ENCODE assay signal across 8 cellular contexts in the genomic region with DNA sequence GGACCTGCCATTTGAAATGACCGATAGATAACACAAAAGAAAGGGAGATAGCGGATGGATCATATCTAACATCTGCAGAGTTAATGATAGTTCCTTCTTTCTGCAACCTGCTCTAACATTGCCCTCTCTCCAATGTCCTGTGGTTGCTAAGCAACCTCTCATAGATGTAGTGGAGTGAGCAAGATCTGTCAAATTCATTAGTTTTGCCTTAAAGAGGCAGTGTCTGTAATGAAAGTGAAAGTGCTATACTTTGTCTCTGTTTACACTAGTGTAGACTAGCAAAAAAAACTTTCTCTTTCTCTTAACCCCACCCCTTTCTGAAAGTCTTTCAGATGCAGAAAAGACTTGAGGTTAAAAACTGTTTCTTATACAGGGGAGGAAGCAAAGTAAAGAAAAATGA.
DNase-seq lines count a peak whose midpoint lies in the region; ATAC-seq and TF ChIP-seq lines count a peak whose summit lies in the region.

No MANE protein-coding gene starts in this region.

- no peaks in the 10 kb centered on the region for H3K36me3 ChIP-seq in muscle layer of duodenum (ENCODE audit: control insufficient read depth in 1 of 2, insufficient read depth in 2 of 2, low read length in 2 of 2)

- peaks cover 0 to 4% of the 10 kb centered on the region in 2 donors for H3K4me1 ChIP-seq in muscle layer of duodenum (ENCODE audit: control insufficient read depth in 1 of 2, insufficient read depth in 2 of 2, low read length in 2 of 2)

- no peak for TF ChIP-seq CTCF in astrocyte of the spinal cord (IDR thresholded peaks at IDR 0.05; ENCODE audit: low read depth, low read length)

- H3K9me3 ChIP-seq in muscle layer of duodenum (ENCODE audit: control insufficient read depth in 1 of 2, low read length in 2 of 2), result no peaks in the 10 kb centered on the region

- peak; percentile 12 for DNase-seq in EL
- DNase-seq in astrocyte of the spinal cord (ENCODE audit: low read depth, low spot score), result peak; percentile 34
- DNase-seq in stimulated activated CD4-positive, alpha-beta T cell treated with anti-CD3 and anti-CD28 coated beads, Interleukin-12 subunit alpha, Interleukin-12 subunit beta, amount 100 ng/mL, for 4 hours, result no peak
- no peak for DNase-seq in DMS153 (lab: John Stamatoyannopoulos, UW)
- DNase-seq in posterior cingulate gyrus, result no peak

- in situ Hi-C loops in astrocyte of the spinal cord (cut with HindIII; ENCODE audit: low sequenced_read_pairs), result no loop called here

- H3K27me3 ChIP-seq in muscle layer of duodenum (ENCODE audit: low read depth, low read length), result no peaks in the 10 kb centered on the region

- peak overlapping the region; percentile 38 for H3K4me3 ChIP-seq in astrocyte of the spinal cord (ENCODE audit: low read depth, low read length)
- H3K4me3 ChIP-seq in muscle layer of duodenum (ENCODE audit: low read depth in 1 of 2, low read length in 2 of 2), result peak overlapping the region; percentile 63 to 72

- peak; percentile 87 for ATAC-seq in GM21367 (IDR thresholded peaks at IDR 0.05; ENCODE audit: unreplicated experiment)
- peak; percentile 96 for ATAC-seq in HG03575 (IDR thresholded peaks at IDR 0.05; ENCODE audit: extremely low read depth, insufficient number of reproducible peaks, low FRiP score, unreplicated experiment)

- intact Hi-C loops in posterior cingulate gyrus (cut with DNase I), result no loop called here

- no peak overlapping the region for H3K27ac ChIP-seq in muscle layer of duodenum (ENCODE audit: low read length)

Comparison
In these comparisons a context has a peak if more than half of its experiments do, and no peak if none do; other contexts are left out.
1. DNase-seq: peak in EL (single experiment) and astrocyte of the spinal cord (single experiment); none in stimulated activated CD4-positive, alpha-beta T cell treated with anti-CD3 and anti-CD28 coated beads, Interleukin-12 subunit alpha, Interleukin-12 subunit beta, amount 100 ng/mL, for 4 hours (single experiment), DMS153 (single experiment) and posterior cingulate gyrus (0 of 10).